In genomic region chr1:222828939-222829338, GRCh38 we compare ENCODE assay signal across 1 cellular context.
TF ChIP-seq lines count a peak whose summit lies in the region.

No MANE protein-coding gene starts in this region.

TF ChIP-seq in GM23338, 12 proteins besides CTCF, POLR2A, EP300 and RAD21 (continued from another document):
- TF ChIP-seq ETS1 (IDR thresholded peaks at IDR 0.05) (no peak), CREB1 (CRISPR knock-in tag; IDR thresholded peaks at IDR 0.05; ENCODE audit: low read depth) (no peak), ZNF114 (CRISPR knock-in tag; IDR thresholded peaks at IDR 0.05) (no peak), ZNF462 (CRISPR knock-in tag; IDR thresholded peaks at IDR 0.05) (no peak), NANOG (IDR thresholded peaks at IDR 0.05; ENCODE audit: borderline replicate concordance) (no peak), JUNB (IDR thresholded peaks at IDR 0.05; ENCODE audit: unreplicated experiment) (no peak), EZH2phosphoT487 (IDR thresholded peaks at IDR 0.05; ENCODE audit: unreplicated experiment) (no peak)
